Comparison of ENCODE assay signal across 29 cellular contexts in genomic region chr15:62407216-62407615, GRCh38.
"Had no signal": no experiment of that assay in that cellular context is flagged by ENCODE, and none has a peak within 500 bp of the region (broad histone marks: within the 10 kb centered on the region; RNA-seq: fewer than 3 reads in every experiment).

No MANE protein-coding gene starts in this region.

- H3K36me3 ChIP-seq: left lung, lower lobe of right lung, neural progenitor cell, neutrophil, right atrium auricular region, right lobe of liver, spleen, suprapubic skin, thoracic aorta, tibial artery, upper lobe of right lung had no signal

- H3K4me3 ChIP-seq: left lung, lower lobe of right lung, neural progenitor cell, right atrium auricular region, right lobe of liver, spleen, suprapubic skin, thoracic aorta, tibial artery, upper lobe of right lung had no signal

- H3K9me3 ChIP-seq: left lung, lower lobe of right lung, neutrophil, right atrium auricular region, right lobe of liver, spleen, suprapubic skin, thoracic aorta, tibial artery, upper lobe of right lung had no signal

- H3K27ac Mint-ChIP-seq: immature natural killer cell; naive B cell; natural killer cell; nephron progenitor cell; neural progenitor cell; progenitor cell of endocrine pancreas; stimulated activated effector memory CD8-positive, alpha-beta T cell treated with anti-CD3 and anti-CD28 coated beads, Interleukin-12 subunit alpha, Interleukin-12 subunit beta, amount 100 ng/mL, for 72 hours; stimulated activated naive CD8-positive, alpha-beta T cell treated with anti-CD3 and anti-CD28 coated beads, Interleukin-15, Interleukin-2, amounts not matched to agents 100 ng/mL and 50 ng/mL, for 24 hours had no signal

- H3K36me3 Mint-ChIP-seq: immature natural killer cell; naive B cell; natural killer cell; neural progenitor cell; stimulated activated effector memory CD8-positive, alpha-beta T cell treated with anti-CD3 and anti-CD28 coated beads, Interleukin-12 subunit alpha, Interleukin-12 subunit beta, amount 100 ng/mL, for 72 hours had no signal

- H3K27ac ChIP-seq: left lung, lower lobe of right lung, neural progenitor cell, neutrophil, right atrium auricular region, right lobe of liver, spleen, suprapubic skin, thoracic aorta, tibial artery, upper lobe of right lung had no signal

- H3K4me2 ChIP-seq: neural progenitor cell had no signal

- H3K27me3 ChIP-seq: left lung, neural progenitor cell, right atrium auricular region, right lobe of liver, suprapubic skin, tibial artery, upper lobe of right lung had no signal

- DNase-seq: hypothalamus; immature natural killer cell; kidney; left colon; left lung; lower lobe of right lung; mammary epithelial cell; mesenchymal stem cell; naive B cell; natural killer cell; nephron progenitor cell; occipital lobe; right lobe of liver; spleen; stimulated activated CD4-positive, alpha-beta T cell treated with anti-CD3 and anti-CD28 coated beads, Interleukin-4, amount 100 ng/mL, for 24 hours; stimulated activated naive CD4-positive, alpha-beta T cell; tibial artery; trophoblast cell; upper lobe of right lung had no signal

- H3K4me1 ChIP-seq: left lung, neural progenitor cell, right lobe of liver, spleen, upper lobe of right lung had no signal

- H3K4me3 Mint-ChIP-seq: immature natural killer cell; naive B cell; natural killer cell; nephron progenitor cell; neural progenitor cell; stimulated activated effector memory CD8-positive, alpha-beta T cell treated with anti-CD3 and anti-CD28 coated beads, Interleukin-12 subunit alpha, Interleukin-12 subunit beta, amount 100 ng/mL, for 72 hours; stimulated activated naive CD8-positive, alpha-beta T cell treated with anti-CD3 and anti-CD28 coated beads, Interleukin-15, Interleukin-2, amounts not matched to agents 100 ng/mL and 50 ng/mL, for 24 hours had no signal

- FAIRE-seq: islet of Langerhans, kidney, small intestine had no signal

- H3K4me1 Mint-ChIP-seq: immature natural killer cell; naive B cell; natural killer cell; stimulated activated effector memory CD8-positive, alpha-beta T cell treated with anti-CD3 and anti-CD28 coated beads, Interleukin-12 subunit alpha, Interleukin-12 subunit beta, amount 100 ng/mL, for 72 hours had no signal

- H3K9me3 Mint-ChIP-seq: immature natural killer cell; natural killer cell; stimulated activated effector memory CD8-positive, alpha-beta T cell treated with anti-CD3 and anti-CD28 coated beads, Interleukin-12 subunit alpha, Interleukin-12 subunit beta, amount 100 ng/mL, for 72 hours; stimulated activated naive CD8-positive, alpha-beta T cell treated with anti-CD3 and anti-CD28 coated beads, Interleukin-15, Interleukin-2, amounts not matched to agents 100 ng/mL and 50 ng/mL, for 24 hours had no signal

- ATAC-seq: left lung; lower lobe of right lung; natural killer cell; right lobe of liver; stimulated activated effector memory CD8-positive, alpha-beta T cell treated with anti-CD3 and anti-CD28 coated beads, Interleukin-12 subunit alpha, Interleukin-12 subunit beta, amount 100 ng/mL, for 72 hours; upper lobe of right lung had no signal

- H2AFZ ChIP-seq: neural progenitor cell had no signal

- H3K9ac ChIP-seq: neural progenitor cell had no signal

- H3K27me3 Mint-ChIP-seq: progenitor cell of endocrine pancreas had no signal
